ENCODE assay signal across 21 cellular contexts in genomic region chr12:27645671-27646070, GRCh38. TPM values are rescaled to one million over a fixed set of nuclear protein-coding genes. Genes with fewer than 3 reads are reported as not detected.
"Had no signal": no experiment of that assay in that cellular context is flagged by ENCODE, and none has a peak within 500 bp of the region (broad histone marks: within the 10 kb centered on the region; RNA-seq: fewer than 3 reads in every experiment).

No MANE protein-coding gene starts in this region.

- H3K4me3 ChIP-seq: body of pancreas, ovary, psoas muscle, thoracic aorta had no signal

- DNase-seq: activated CD4-positive, alpha-beta T cell treated with anti-CD3 and anti-CD28 coated beads for 36 hours; activated CD4-positive, alpha-beta T cell treated with anti-CD3 and anti-CD28 coated beads, Interleukin-2, amount 50 U/mL, for 48 hours; activated naive CD8-positive, alpha-beta T cell treated with anti-CD3 and anti-CD28 coated beads for 36 hours; activated T-cell treated with anti-CD3 and anti-CD28 coated beads for 4 hours; amniotic stem cell; body of pancreas; caudate nucleus; effector memory CD8-positive, alpha-beta T cell; foreskin melanocyte; glutamatergic neuron; hippocampal formation; islet precursor cell; mammary epithelial cell; naive B cell; ovary; psoas muscle; right cardiac atrium; stimulated activated CD4-positive, alpha-beta T cell treated with anti-CD3 and anti-CD28 coated beads, Interleukin-4, amount 100 ng/mL, for 4 hours had no signal

- H3K9me3 ChIP-seq: body of pancreas, ovary, psoas muscle, thoracic aorta had no signal

- ATAC-seq: activated CD4-positive, alpha-beta T cell treated with anti-CD3 and anti-CD28 coated beads for 36 hours; body of pancreas; effector memory CD8-positive, alpha-beta T cell; psoas muscle; stimulated activated memory B cell treated with anti-CD40 and anti-IgM and Interleukin-4, amounts not matched to agents 10 μg/mL and 1 μg/mL and 100 μg/mL, for 72 hours had no signal

- H3K36me3 ChIP-seq: ovary had no signal

- H3K27ac ChIP-seq: body of pancreas, ovary, psoas muscle had no signal

- H3K4me1 ChIP-seq: body of pancreas had no signal

- H3K27me3 ChIP-seq: body of pancreas, ovary had no signal

RNA-seq across cellular contexts. Expression of gene REP15, which starts 50.6 kb away (rescaled TPM):
- total RNA-seq: activated CD4-positive, alpha-beta T cell treated with anti-CD3 and anti-CD28 coated beads for 36 hours; epithelial cell of proximal tubule had no signal
